Comparison of ENCODE assay signal across 12 cellular contexts in genomic region chr10:10869592-10869991, GRCh38.
DNase-seq lines count a peak whose midpoint lies in the region; ATAC-seq and TF ChIP-seq lines count a peak whose summit lies in the region.
"Had no signal": no experiment of that assay in that cellular context is flagged by ENCODE, and none has a peak within 500 bp of the region (broad histone marks: within the 10 kb centered on the region; RNA-seq: fewer than 3 reads in every experiment).

No MANE protein-coding gene starts in this region.

- peaks cover 32% of the 10 kb centered on the region for H3K27me3 Mint-ChIP-seq in activated T-helper 17 cell treated with anti-CD3 and anti-CD28 coated beads, Interleukin-2, amount 50 U/mL, for 72 hours

- POLR2A ChIA-PET in OCI-LY7 (lab: Charles Lee): interaction anchor here (0.6 kb wide), 1 partner anchor 50 kb away, joined by 3 read pairs; no protein-coding TSS in a partner anchor

- H3K4me1 ChIP-seq in OCI-LY7 (ENCODE audit: insufficient read depth, low read length, poor library complexity, severe bottlenecking) (no peaks in the 10 kb centered on the region), adrenal gland (replicated peaks in 1 of 2) (no peaks in the 10 kb centered on the region)
- H3K4me1 ChIP-seq: BE2C, pancreas had no signal

- H3K9me3 ChIP-seq in OCI-LY7 (ENCODE audit: low read length) (no peaks in the 10 kb centered on the region), adrenal gland (replicated peaks in 1 of 3) (no peaks in the 10 kb centered on the region)
- H3K9me3 ChIP-seq: BE2C, pancreas, SJSA1 had no signal

- H3K4me2 ChIP-seq in OCI-LY7 (ENCODE audit: low read length): no peak overlapping the region

- intact Hi-C loops in OCI-LY7 (cut with micrococcal nuclease; ENCODE audit: unreplicated experiment): no loop called here
- intact Hi-C loops in adrenal gland (cut with DNase I): no loop called here

- CTCF ChIA-PET in OCI-LY7 (lab: Charles Lee; ENCODE audit: unreplicated experiment): no interaction called here

- 70 to 86% (median 79%) methylated on average over 4 of the region's 4 CpGs for WGBS in adrenal gland, 4 donors

- peak; percentile 66 for DNase-seq in EH (ENCODE audit: low read depth)
- no peak for DNase-seq in DMS53 (lab: John Stamatoyannopoulos, UW)
- no peak for DNase-seq in effector CD8-positive, alpha-beta T cell (lab: John Stamatoyannopoulos, UW)
- no peak for DNase-seq in OCI-LY7 (ENCODE audit: low spot score)
- no peak for DNase-seq in adrenal gland
- DNase-seq: activated naive CD8-positive, alpha-beta T cell treated with anti-CD3 and anti-CD28 coated beads, Interleukin-2, amount 10 ng/mL, durations not matched to agents 7 days and 5 days; BE2C; pancreas had no signal

- ATAC-seq in GM19397 (IDR thresholded peaks at IDR 0.05; ENCODE audit: unreplicated experiment) (peak; percentile 55), HG03159 (IDR thresholded peaks at IDR 0.05; ENCODE audit: unreplicated experiment) (peak; percentile 82)
- peak; percentile 93 for ATAC-seq in activated T-helper 17 cell treated with anti-CD3 and anti-CD28 coated beads, Interleukin-2, amount 50 U/mL, for 72 hours (replicated peaks)
- ATAC-seq: pancreas had no signal

- H2AFZ ChIP-seq in OCI-LY7 (ENCODE audit: low read length): no peak overlapping the region

- H3K4me3 Mint-ChIP-seq in activated T-helper 17 cell treated with anti-CD3 and anti-CD28 coated beads, Interleukin-2, amount 50 U/mL, for 72 hours: no peak overlapping the region
- H3K4me3 Mint-ChIP-seq: activated naive CD8-positive, alpha-beta T cell treated with anti-CD3 and anti-CD28 coated beads, Interleukin-2, amount 10 ng/mL, durations not matched to agents 7 days and 5 days had no signal

- H3K27ac Mint-ChIP-seq in activated T-helper 17 cell treated with anti-CD3 and anti-CD28 coated beads, Interleukin-2, amount 50 U/mL, for 72 hours: no peak overlapping the region
- H3K27ac Mint-ChIP-seq: activated naive CD8-positive, alpha-beta T cell treated with anti-CD3 and anti-CD28 coated beads, Interleukin-2, amount 10 ng/mL, durations not matched to agents 7 days and 5 days had no signal

- no peaks in the 10 kb centered on the region for H3K9me2 ChIP-seq in OCI-LY7 (ENCODE audit: insufficient read depth, low read length)

- no peaks in the 10 kb centered on the region for H3K27me3 ChIP-seq in adrenal gland
- H3K27me3 ChIP-seq: BE2C had no signal

- no peak for TF ChIP-seq CTCF in OCI-LY7 (conservative IDR thresholded peaks at IDR 0.05; ENCODE audit: low read length)
- TF ChIP-seq CTCF in adrenal gland (IDR thresholded peaks at IDR 0.05): no peak

- no peaks in the 10 kb centered on the region for H4K20me1 ChIP-seq in OCI-LY7 (ENCODE audit: insufficient read depth, low read length)

- H3K4me3 ChIP-seq in OCI-LY7 (ENCODE audit: low read depth, low read length, poor library complexity, severe bottlenecking) (no peak overlapping the region), adrenal gland (no peak overlapping the region)
- H3K4me3 ChIP-seq: pancreas, SJSA1 had no signal

- peaks cover 3% of the 10 kb centered on the region for H3K4me1 Mint-ChIP-seq in activated T-helper 17 cell treated with anti-CD3 and anti-CD28 coated beads, Interleukin-2, amount 50 U/mL, for 72 hours
- H3K4me1 Mint-ChIP-seq: activated naive CD8-positive, alpha-beta T cell treated with anti-CD3 and anti-CD28 coated beads, Interleukin-2, amount 10 ng/mL, durations not matched to agents 7 days and 5 days had no signal

- H3K27ac ChIP-seq in OCI-LY7 (ENCODE audit: low read depth, low read length, poor library complexity, severe bottlenecking): no peak overlapping the region
- H3K27ac ChIP-seq in adrenal gland: no peak overlapping the region
- H3K27ac ChIP-seq: pancreas, SJSA1 had no signal

- no TSS peak for BruUV-seq in OCI-LY7 (replicated peaks; lab: Mats Ljungman, UMichigan)

- no peak for TF ChIP-seq POLR2A in adrenal gland (IDR thresholded peaks at IDR 0.05)

- H3K36me3 Mint-ChIP-seq in activated T-helper 17 cell treated with anti-CD3 and anti-CD28 coated beads, Interleukin-2, amount 50 U/mL, for 72 hours (ENCODE audit: low read depth): no peaks in the 10 kb centered on the region
- H3K36me3 Mint-ChIP-seq: activated naive CD8-positive, alpha-beta T cell treated with anti-CD3 and anti-CD28 coated beads, Interleukin-2, amount 10 ng/mL, durations not matched to agents 7 days and 5 days had no signal

- H3K79me2 ChIP-seq in OCI-LY7 (ENCODE audit: insufficient read depth, low read depth, low read length): no peaks in the 10 kb centered on the region

- H3K36me3 ChIP-seq in OCI-LY7 (ENCODE audit: insufficient read depth, low read length): no peaks in the 10 kb centered on the region
- H3K36me3 ChIP-seq in adrenal gland (replicated peaks in 1 of 2): no peaks in the 10 kb centered on the region
- H3K36me3 ChIP-seq: BE2C, pancreas, SJSA1 had no signal

- H3K9me3 Mint-ChIP-seq in activated T-helper 17 cell treated with anti-CD3 and anti-CD28 coated beads, Interleukin-2, amount 50 U/mL, for 72 hours: peaks cover 4% of the 10 kb centered on the region
- H3K9me3 Mint-ChIP-seq: activated naive CD8-positive, alpha-beta T cell treated with anti-CD3 and anti-CD28 coated beads, Interleukin-2, amount 10 ng/mL, durations not matched to agents 7 days and 5 days had no signal
